ENCODE assay signal across 1 cellular context in genomic region chr1:244353572-244354091, GRCh38.
TF ChIP-seq lines count a peak whose summit lies in the region.

No MANE protein-coding gene starts in this region.

TF ChIP-seq in GM23338, 12 proteins besides CTCF, POLR2A, EP300 and RAD21 (continued from another document):
- TF ChIP-seq REST (IDR thresholded peaks at IDR 0.05; ENCODE audit: unreplicated experiment): no peak
- 0 out of 2 replicates have a peak, but pooled peaks have one; percentile 8 for TF ChIP-seq NANOG (IDR thresholded peaks at IDR 0.05; ENCODE audit: borderline replicate concordance)
- TF ChIP-seq CREB1 (CRISPR knock-in tag; IDR thresholded peaks at IDR 0.05; ENCODE audit: low read depth): no peak
